ENCODE assay signal across 9 cellular contexts in the genomic region with DNA sequence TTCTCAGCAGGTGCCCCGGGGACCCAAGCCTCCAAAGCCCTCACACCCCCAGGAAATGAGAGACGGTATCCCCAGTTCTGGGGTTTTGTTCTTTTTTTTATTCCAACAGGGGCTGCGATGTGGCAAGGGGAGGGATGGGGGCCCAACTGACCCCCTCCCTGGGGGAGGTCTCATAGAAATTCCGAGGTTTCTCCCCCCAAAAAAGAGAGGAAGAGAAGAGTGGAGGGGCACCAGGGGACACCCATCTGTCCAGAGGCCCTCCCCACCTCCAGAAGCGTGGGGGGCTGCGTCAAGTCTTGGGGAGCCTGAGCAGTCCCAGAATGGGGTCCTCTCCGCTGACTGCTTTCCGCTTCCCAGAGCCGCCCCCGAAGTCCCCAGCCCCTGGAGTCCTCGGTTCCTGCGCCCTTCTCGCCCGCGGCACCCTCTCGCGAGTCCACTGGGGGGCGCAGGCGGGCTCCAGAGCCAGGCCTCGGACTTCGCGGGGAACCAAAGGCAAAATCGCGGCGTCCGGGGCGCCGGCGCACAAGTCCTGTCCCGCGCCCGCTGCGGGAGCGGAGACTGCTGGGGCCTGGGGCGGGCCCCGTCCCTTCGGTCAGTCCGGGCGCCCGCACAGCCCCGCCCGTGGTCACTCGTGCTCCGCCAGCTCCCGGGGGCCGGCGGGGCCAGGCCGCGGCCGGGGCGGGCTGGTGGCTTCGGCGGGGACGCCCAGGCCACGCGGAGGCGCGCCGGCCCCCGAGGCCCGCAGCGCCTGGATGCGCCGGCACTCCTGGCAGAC. TPM values are rescaled to one million over a fixed set of nuclear protein-coding genes. Genes with fewer than 3 reads are reported as not detected.
DNase-seq lines count a peak whose midpoint lies in the region; ATAC-seq and TF ChIP-seq lines count a peak whose summit lies in the region.
"Had no signal": no experiment of that assay in that cellular context is flagged by ENCODE, and none has a peak within 500 bp of the region (broad histone marks: within the 10 kb centered on the region; RNA-seq: fewer than 3 reads in every experiment).

No MANE protein-coding gene starts in this region.

- H2BK5ac ChIP-seq in mesendoderm (ENCODE audit: low read length): no peak overlapping the region

- TF ChIP-seq CTCF in C4-2B (conservative IDR thresholded peaks at IDR 0.05) (peak; percentile 60), RWPE2 (IDR thresholded peaks at IDR 0.05; ENCODE audit: poor library complexity, severe bottlenecking) (peak; percentile 51)

- DNase-seq in HCEC 1CT (peak; percentile 28), RWPE2 (ENCODE audit: low spot score) (no peak), cerebellum (ENCODE audit: low spot score) (peak; percentile 72), mesendoderm (peak; percentile 59)

- H3K79me2 ChIP-seq in mesendoderm (ENCODE audit: control insufficient read depth, insufficient read depth, low read length): no peaks in the 10 kb centered on the region

- H2BK120ac ChIP-seq in mesendoderm (ENCODE audit: low read depth, low read length): no peak overlapping the region

- WGBS in mesendoderm (ENCODE audit: extremely low coverage, insufficient coverage, low lambda C conversion rate): no CpG with 5 or more reads among the region's 64 CpGs

- peaks cover 71% of the 10 kb centered on the region for H3K27me3 ChIP-seq in RWPE2 (ENCODE audit: insufficient read depth, poor library complexity, severe bottlenecking)
- peaks cover 22% of the 10 kb centered on the region for H3K27me3 ChIP-seq in mesendoderm (ENCODE audit: insufficient read depth, low read length, poor library complexity)

- H3K18ac ChIP-seq in mesendoderm (ENCODE audit: low read length): no peak overlapping the region

- no peak overlapping the region for H2BK15ac ChIP-seq in mesendoderm (replicated peaks; ENCODE audit: low read depth)

- H3K27ac ChIP-seq in C4-2B (no peak overlapping the region), RWPE2 (ENCODE audit: poor library complexity, severe bottlenecking) (no peak overlapping the region), mesendoderm (ENCODE audit: low read depth, low read length) (no peak overlapping the region)

- no peak overlapping the region for H3K23ac ChIP-seq in mesendoderm (ENCODE audit: low read length)

- no peak overlapping the region for H4K8ac ChIP-seq in mesendoderm (ENCODE audit: low read depth, low read length)

- peak overlapping the region; percentile 25 for H3K4me2 ChIP-seq in mesendoderm (ENCODE audit: low read length)

- H3K4ac ChIP-seq in mesendoderm (ENCODE audit: low read depth, low read length): no peak overlapping the region

- H4K5ac ChIP-seq in mesendoderm (ENCODE audit: low read length): no peak overlapping the region

- no peak overlapping the region for H2AK5ac ChIP-seq in mesendoderm (ENCODE audit: low read length)

- ATAC-seq in RWPE2 (ENCODE audit: low read depth) (no peak), HG02763 (IDR thresholded peaks at IDR 0.05; ENCODE audit: unreplicated experiment) (no peak), HG03196 (IDR thresholded peaks at IDR 0.05; ENCODE audit: unreplicated experiment) (no peak), GM18520 (IDR thresholded peaks at IDR 0.05; ENCODE audit: unreplicated experiment) (no peak)
- ATAC-seq: left colon had no signal

- no peak overlapping the region for H3K9ac ChIP-seq in mesendoderm (ENCODE audit: low read length)

- H3K4me1 ChIP-seq in RWPE2 (ENCODE audit: insufficient read depth, poor library complexity, severe bottlenecking): no peaks in the 10 kb centered on the region
- peaks cover 2% of the 10 kb centered on the region for H3K4me1 ChIP-seq in mesendoderm (ENCODE audit: control insufficient read depth, low read depth, low read length)

- H3K9me3 ChIP-seq in RWPE2 (ENCODE audit: severe bottlenecking): no peaks in the 10 kb centered on the region

- H3K4me3 ChIP-seq in RWPE2 (ENCODE audit: severe bottlenecking): no peak overlapping the region
- H3K4me3 ChIP-seq in mesendoderm (ENCODE audit: low read length): no peak overlapping the region

- H3K56ac ChIP-seq in mesendoderm (ENCODE audit: low read length): no peak overlapping the region

- no peaks in the 10 kb centered on the region for H3K79me1 ChIP-seq in mesendoderm (ENCODE audit: low read length)

- H3K36me3 ChIP-seq in RWPE2 (ENCODE audit: low read depth) (no peaks in the 10 kb centered on the region), mesendoderm (ENCODE audit: control insufficient read depth, insufficient read depth, low read length) (no peaks in the 10 kb centered on the region)

RNA-seq across cellular contexts. Expression of a gene that starts 4.4 kb away (rescaled TPM):
- total RNA-seq in cerebellum: 122 TPM
- polyA plus RNA-seq in mesendoderm (2013, experiment 1 of 2): 5.4 TPM
- 5.5 TPM for polyA plus RNA-seq in mesendoderm (2013, experiment 2 of 2)

RNA-seq across cellular contexts. Expression of a gene that starts 39.3 kb away (rescaled TPM):
- 62.8 TPM for total RNA-seq in cerebellum
- polyA plus RNA-seq in mesendoderm (2013, experiment 1 of 2): 93.5 TPM
- 93.5 TPM for polyA plus RNA-seq in mesendoderm (2013, experiment 2 of 2)
